In genomic region chr9:100082786-100083185, GRCh38 we compare ENCODE assay signal across 1 cellular context.
TF ChIP-seq lines count a peak whose summit lies in the region.

No MANE protein-coding gene starts in this region.

TF ChIP-seq in GM12878, 131 proteins besides CTCF, POLR2A, EP300 and RAD21:
- TF ChIP-seq RUNX3 (IDR thresholded peaks at IDR 0.05; ENCODE audit: low read length) (peak; percentile 78), ETV6 (conservative IDR thresholded peaks at IDR 0.05 in 1 of 2, IDR thresholded peaks at IDR 0.05 in 1 of 2; ENCODE audit: borderline replicate concordance in 1 of 2, low read depth in 1 of 2) (no peak), CBFB (IDR thresholded peaks at IDR 0.05; ENCODE audit: low read depth) (peak; percentile 42; the same call in 1 of the 2 replicates), NFXL1 (IDR thresholded peaks at IDR 0.05; ENCODE audit: borderline replicate concordance) (no peak), STAT1 (conservative IDR thresholded peaks at IDR 0.05) (no peak), ZNF384 (IDR thresholded peaks at IDR 0.05; ENCODE audit: borderline replicate concordance, low read depth, low read length) (no peak)
